8 cellular contexts compared by ENCODE assay signal in the genomic region with DNA sequence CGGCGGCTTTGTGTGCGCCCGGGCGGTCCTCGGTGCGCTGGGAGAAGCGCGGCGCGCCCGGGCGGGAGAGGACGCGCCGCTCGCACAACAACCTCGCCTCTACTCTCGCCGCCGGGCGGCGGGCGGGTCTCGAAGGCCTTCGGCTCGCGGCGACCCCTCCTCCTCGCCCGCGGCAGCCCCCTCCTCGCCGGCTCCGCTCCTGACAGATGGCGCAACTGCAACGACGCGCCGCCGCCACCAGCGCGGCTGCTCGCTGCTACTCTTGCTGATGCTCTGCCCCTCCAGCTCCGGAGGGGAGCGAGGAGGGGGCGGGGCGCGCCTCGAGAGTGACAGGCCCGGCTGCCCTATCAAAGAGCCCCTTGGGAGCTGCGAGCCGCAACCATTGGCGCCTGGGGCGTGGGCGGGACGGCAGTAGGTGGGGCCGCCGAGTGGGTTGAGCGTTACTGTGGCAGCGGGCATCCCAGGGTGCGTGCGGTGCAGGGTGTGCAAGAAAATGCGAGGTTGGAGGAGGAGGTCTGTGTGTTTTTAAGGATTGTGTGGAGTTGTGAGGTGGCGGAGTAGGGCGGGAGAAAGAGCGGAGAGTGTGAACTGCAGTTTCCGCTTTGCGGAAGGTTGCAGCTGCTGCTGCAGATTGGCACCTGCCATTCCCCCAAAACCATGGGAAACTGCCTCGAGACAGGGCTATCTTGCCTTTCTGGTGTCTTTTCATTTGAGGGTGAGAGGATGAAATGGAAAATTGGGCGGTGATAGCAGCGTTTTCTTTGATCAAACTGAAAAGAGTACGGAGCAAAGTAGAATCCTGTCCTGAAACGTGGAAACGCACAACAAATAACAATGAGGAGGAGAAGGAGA. TPM values are rescaled to one million over a fixed set of nuclear protein-coding genes. Genes with fewer than 3 reads are reported as not detected.
DNase-seq lines count a peak whose midpoint lies in the region; ATAC-seq lines count a peak whose summit lies in the region.

A gene (minus strand): TSS at position 275 of the 852 bp plus-strand sequence. CDS start 153,401 bp downstream, outside the sequence.

- H3K4me1 ChIP-seq in CD4-positive, alpha-beta memory T cell (ENCODE audit: insufficient read depth, low read length), result peaks cover 38% of the 10 kb centered on the region
- H3K4me1 ChIP-seq in effector memory CD4-positive, alpha-beta T cell (ENCODE audit: control insufficient read depth, insufficient read depth, low read length, poor library complexity, severe bottlenecking), result peaks cover 30% of the 10 kb centered on the region

- H3K9me3 ChIP-seq in CD4-positive, alpha-beta memory T cell (ENCODE audit: control insufficient read depth in 1 of 2, low read length in 2 of 2), result no peaks in the 10 kb centered on the region
- no peaks in the 10 kb centered on the region for H3K9me3 ChIP-seq in effector memory CD4-positive, alpha-beta T cell (ENCODE audit: control insufficient read depth, low read length)

- peak; percentile 99 for ATAC-seq in GM19468 (IDR thresholded peaks at IDR 0.05; ENCODE audit: extremely low read depth, unreplicated experiment)

- intact Hi-C loops in CD4-positive, alpha-beta memory T cell (cut with micrococcal nuclease), result loop anchor here (1.0 to 10.0 kb wide), 10 partner anchors 27 to 389 kb away; a partner anchor contains a TSS

- H3K27me3 Mint-ChIP-seq in CD4-positive, alpha-beta memory T cell, result no peaks in the 10 kb centered on the region

- CTCF ChIA-PET in CD4-positive, alpha-beta memory T cell (lab: Charles Lee; ENCODE audit: partially characterized antibody), result interaction anchor here (0.6 to 2.1 kb wide), 24 partner anchors 23 to 170 kb away, joined by 3 to 19 read pairs (median 3); no protein-coding TSS in a partner anchor

- POLR2A ChIA-PET in CD4-positive, alpha-beta memory T cell (lab: Charles Lee; ENCODE audit: partially characterized antibody), result interaction anchor here (0.5 to 3.6 kb wide), 42 partner anchors 9 to 268 kb away, joined by 3 to 32 read pairs (median 6); a partner anchor contains a TSS

- DNase-seq in CD4-positive, alpha-beta memory T cell, result peak; percentile 98
- DNase-seq in HS-5 (ENCODE audit: low read depth), result peak; percentile 74
- peak; percentile 97 for DNase-seq in NK-92 treated with Interleukin-12 subunit alpha and Interleukin-12 subunit beta, amount 100 ng/mL, for 24 hours (lab: John Stamatoyannopoulos, UW)
- peak; percentile 99 for DNase-seq in activated CD8-positive, alpha-beta memory T cell treated with anti-CD3 and anti-CD28 coated beads for 24 hours
- peak; percentile 95 to 98 (median 97) for DNase-seq in effector memory CD4-positive, alpha-beta T cell
- peak; percentile 99 for DNase-seq in medulla oblongata (ENCODE audit: extremely low spot score)
- DNase-seq in stimulated activated CD8-positive, alpha-beta memory T cell treated with anti-CD3 and anti-CD28 coated beads, Interleukin-12 subunit alpha, Interleukin-12 subunit beta, amount 100 ng/mL, for 1 hour (ENCODE audit: low read depth), result peak; percentile 98

- peak within 1 kb of the TSS; percentile 88 to 91 for H3K4me3 ChIP-seq in CD4-positive, alpha-beta memory T cell (ENCODE audit: low read length in 2 of 2)
- peak within 1 kb of the TSS; percentile 99 for H3K4me3 ChIP-seq in effector memory CD4-positive, alpha-beta T cell (ENCODE audit: insufficient read depth, low read depth, low read length, poor library complexity, severe bottlenecking)

- H3K4me3 Mint-ChIP-seq in CD4-positive, alpha-beta memory T cell, result peak within 1 kb of the TSS; percentile 96 to 99 (median 98)

- peak within 1 kb of the TSS; percentile 88 for H3K27ac ChIP-seq in CD4-positive, alpha-beta memory T cell (ENCODE audit: low read depth, low read length)
- peak within 1 kb of the TSS; percentile 90 for H3K27ac ChIP-seq in effector memory CD4-positive, alpha-beta T cell (ENCODE audit: insufficient read depth, low read length, poor library complexity, severe bottlenecking)

- peak within 1 kb of the TSS; percentile 93 to 99 (median 98) for H3K27ac Mint-ChIP-seq in CD4-positive, alpha-beta memory T cell

- peaks cover 0 to 33% of the 10 kb centered on the region in 2 donors for H3K36me3 Mint-ChIP-seq in CD4-positive, alpha-beta memory T cell

- H3K36me3 ChIP-seq in CD4-positive, alpha-beta memory T cell (ENCODE audit: insufficient read depth, low read length), result no peaks in the 10 kb centered on the region
- H3K36me3 ChIP-seq in effector memory CD4-positive, alpha-beta T cell (ENCODE audit: control insufficient read depth, insufficient read depth, low read length), result no peaks in the 10 kb centered on the region

- H3K4me1 Mint-ChIP-seq in CD4-positive, alpha-beta memory T cell, result peaks cover 27 to 55% (median 37%) of the 10 kb centered on the region in 4 donors

- H3K9me3 Mint-ChIP-seq in CD4-positive, alpha-beta memory T cell, result no peaks in the 10 kb centered on the region

- no peaks in the 10 kb centered on the region for H3K27me3 ChIP-seq in CD4-positive, alpha-beta memory T cell (ENCODE audit: insufficient read depth, low read length)
- H3K27me3 ChIP-seq in effector memory CD4-positive, alpha-beta T cell (replicated peaks; ENCODE audit: control insufficient read depth, insufficient read depth, low read length, poor library complexity, severe bottlenecking), result no peaks in the 10 kb centered on the region

RNA-seq across cellular contexts. Expression of the gene that starts here (rescaled TPM):
- 100 to 1,000 TPM; 664 to 713 TPM for total RNA-seq in CD4-positive, alpha-beta memory T cell
- polyA plus RNA-seq in CD4-positive, alpha-beta memory T cell, result 100 to 1,000 TPM; 338 to 463 TPM

Comparison
In these comparisons a context has a peak if more than half of its experiments do, and no peak if none do; other contexts are left out.
1. Peak in every context shown above with its lines: DNase-seq, ATAC-seq, H3K4me3 ChIP-seq and H3K27ac ChIP-seq.